In the genomic region with DNA sequence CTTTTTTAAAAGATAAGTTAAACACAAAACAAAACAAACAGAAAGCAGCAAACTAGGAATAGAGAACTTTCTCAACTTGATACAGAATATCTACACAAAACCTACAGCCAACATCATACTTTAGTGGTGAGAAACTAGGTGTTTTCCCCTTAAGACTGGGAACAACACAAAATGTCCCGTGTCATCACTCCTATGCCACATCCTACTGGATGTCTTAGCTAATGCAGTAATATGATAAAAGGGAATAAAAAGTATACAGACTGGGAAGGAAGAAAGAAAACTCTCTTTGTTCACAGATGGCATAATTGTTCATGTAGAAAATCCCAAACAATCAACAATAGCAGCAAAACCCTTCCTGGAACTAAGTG, we compare ENCODE assay signal across 1 cellular context.
TF ChIP-seq lines count a peak whose summit lies in the region.

No MANE protein-coding gene starts in this region.

TF ChIP-seq in GM23338, 12 proteins besides CTCF, POLR2A, EP300 and RAD21 (continued from another document):
- no peak for TF ChIP-seq ETS1 (IDR thresholded peaks at IDR 0.05)
- no peak for TF ChIP-seq JUNB (IDR thresholded peaks at IDR 0.05; ENCODE audit: unreplicated experiment)
- no peak for TF ChIP-seq STAT1 (IDR thresholded peaks at IDR 0.05; ENCODE audit: unreplicated experiment)
- TF ChIP-seq, protein P1, sequence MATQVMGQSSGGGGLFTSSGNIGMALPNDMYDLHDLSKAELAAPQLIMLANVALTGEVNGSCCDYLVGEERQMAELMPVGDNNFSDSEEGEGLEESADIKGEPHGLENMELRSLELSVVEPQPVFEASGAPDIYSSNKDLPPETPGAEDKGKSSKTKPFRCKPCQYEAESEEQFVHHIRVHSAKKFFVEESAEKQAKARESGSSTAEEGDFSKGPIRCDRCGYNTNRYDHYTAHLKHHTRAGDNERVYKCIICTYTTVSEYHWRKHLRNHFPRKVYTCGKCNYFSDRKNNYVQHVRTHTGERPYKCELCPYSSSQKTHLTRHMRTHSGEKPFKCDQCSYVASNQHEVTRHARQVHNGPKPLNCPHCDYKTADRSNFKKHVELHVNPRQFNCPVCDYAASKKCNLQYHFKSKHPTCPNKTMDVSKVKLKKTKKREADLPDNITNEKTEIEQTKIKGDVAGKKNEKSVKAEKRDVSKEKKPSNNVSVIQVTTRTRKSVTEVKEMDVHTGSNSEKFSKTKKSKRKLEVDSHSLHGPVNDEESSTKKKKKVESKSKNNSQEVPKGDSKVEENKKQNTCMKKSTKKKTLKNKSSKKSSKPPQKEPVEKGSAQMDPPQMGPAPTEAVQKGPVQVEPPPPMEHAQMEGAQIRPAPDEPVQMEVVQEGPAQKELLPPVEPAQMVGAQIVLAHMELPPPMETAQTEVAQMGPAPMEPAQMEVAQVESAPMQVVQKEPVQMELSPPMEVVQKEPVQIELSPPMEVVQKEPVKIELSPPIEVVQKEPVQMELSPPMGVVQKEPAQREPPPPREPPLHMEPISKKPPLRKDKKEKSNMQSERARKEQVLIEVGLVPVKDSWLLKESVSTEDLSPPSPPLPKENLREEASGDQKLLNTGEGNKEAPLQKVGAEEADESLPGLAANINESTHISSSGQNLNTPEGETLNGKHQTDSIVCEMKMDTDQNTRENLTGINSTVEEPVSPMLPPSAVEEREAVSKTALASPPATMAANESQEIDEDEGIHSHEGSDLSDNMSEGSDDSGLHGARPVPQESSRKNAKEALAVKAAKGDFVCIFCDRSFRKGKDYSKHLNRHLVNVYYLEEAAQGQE (IDR thresholded peaks at IDR 0.05; ENCODE audit: unreplicated experiment): no peak
- TF ChIP-seq EZH2 (IDR thresholded peaks at IDR 0.05; ENCODE audit: low read depth, unreplicated experiment): no peak
- TF ChIP-seq NANOG (IDR thresholded peaks at IDR 0.05; ENCODE audit: borderline replicate concordance): no peak
- TF ChIP-seq ZNF114 (CRISPR knock-in tag; IDR thresholded peaks at IDR 0.05): no peak
- TF ChIP-seq EZH2phosphoT487 (IDR thresholded peaks at IDR 0.05; ENCODE audit: unreplicated experiment): no peak
